19 cellular contexts compared by ENCODE assay signal in the genomic region with DNA sequence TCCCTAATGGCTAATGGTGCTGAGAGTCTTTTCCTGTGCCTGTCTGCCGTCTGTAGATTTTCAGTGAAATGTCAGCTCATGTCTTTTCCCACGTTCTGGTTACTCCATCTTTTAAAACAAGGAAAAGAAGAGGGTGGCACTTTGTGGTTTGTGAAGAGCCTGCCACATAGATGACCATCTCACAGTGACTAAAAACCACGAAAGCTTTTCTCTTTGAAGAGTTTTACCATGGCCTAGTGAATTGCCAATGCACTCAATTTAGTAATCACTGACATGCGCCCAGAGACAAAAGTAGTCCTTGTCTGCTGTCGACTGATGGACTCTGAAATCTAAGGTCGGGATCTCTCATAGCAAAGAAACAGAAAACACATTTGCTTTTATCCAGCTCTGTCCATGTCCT. TPM values are rescaled to one million over a fixed set of nuclear protein-coding genes. Genes with fewer than 3 reads are reported as not detected.
DNase-seq lines count a peak whose midpoint lies in the region; ATAC-seq and TF ChIP-seq lines count a peak whose summit lies in the region.
"Had no signal": no experiment of that assay in that cellular context is flagged by ENCODE, and none has a peak within 500 bp of the region (broad histone marks: within the 10 kb centered on the region; RNA-seq: fewer than 3 reads in every experiment).

No MANE protein-coding gene starts in this region.

- H3K9me2 ChIP-seq in PC-3 (replicated peaks; ENCODE audit: low read length) = no peaks in the 10 kb centered on the region

- H3K4me1 ChIP-seq in PC-3 (ENCODE audit: insufficient read depth, low read length) = no peaks in the 10 kb centered on the region
- H3K4me1 ChIP-seq: Caco-2 had no signal

- no peaks in the 10 kb centered on the region for H3F3A ChIP-seq in PC-3 (ENCODE audit: low read length, unreplicated experiment)

- no peak for ATAC-seq in PC-3
- ATAC-seq in GM21717 (IDR thresholded peaks at IDR 0.05; ENCODE audit: unreplicated experiment) = no peak
- no peak for ATAC-seq in HG02642 (IDR thresholded peaks at IDR 0.05; ENCODE audit: poor library complexity, unreplicated experiment)
- ATAC-seq: HepG2 had no signal

- no peaks in the 10 kb centered on the region for H3K9me3 ChIP-seq in PC-3 (ENCODE audit: low read length)
- H3K9me3 ChIP-seq: BLaER1, Caco-2 had no signal

- no peak overlapping the region for H3K4me2 ChIP-seq in PC-3 (ENCODE audit: low read length)
- H3K4me2 ChIP-seq: BLaER1 had no signal

- POLR2A ChIA-PET in PC-3 (lab: Charles Lee; ENCODE audit: unreplicated experiment) = no interaction called here

- CTCF ChIA-PET in PC-3 (lab: Charles Lee) = interaction anchor here (0.6 kb wide), 1 partner anchor 45 kb away, joined by 8 read pairs; no protein-coding TSS in a partner anchor

- no peak overlapping the region for H3K9ac ChIP-seq in PC-3 (ENCODE audit: low read length)
- H3K9ac ChIP-seq: BLaER1, GM23248 had no signal

- intact Hi-C loops in PC-3 (cut with micrococcal nuclease) = no loop called here

- no peak overlapping the region for H3K27ac ChIP-seq in PC-3 (ENCODE audit: low read length)
- H3K27ac ChIP-seq: 22Rv1, BLaER1, GM23248 had no signal

- no peak for TF ChIP-seq CTCF in PC-3 (conservative IDR thresholded peaks at IDR 0.05; ENCODE audit: low read depth, low read length)

- H3K36me3 ChIP-seq in PC-3 (ENCODE audit: low read depth, low read length) = no peaks in the 10 kb centered on the region
- H3K36me3 ChIP-seq: BLaER1 had no signal

- DNase-seq in A172 (ENCODE audit: low spot score) (peak; percentile 25), PC-3 (peak; percentile 3), kidney tubule cell (ENCODE audit: low spot score) (peak; percentile 28), renal cortical epithelial cell (ENCODE audit: low read depth) (peak; percentile 45), occipital lobe (lab: John Stamatoyannopoulos, UW) (no peak)
- no peak for DNase-seq in activated CD8-positive, alpha-beta memory T cell treated with anti-CD3 and anti-CD28 coated beads, Interleukin-2, amount 50 U/mL, for 4 hours
- DNase-seq: AML-193; Caco-2; CD8-positive, alpha-beta memory T cell; DND-41; GDM1; GM23248; H7 had no signal

- no peaks in the 10 kb centered on the region for H3K79me2 ChIP-seq in PC-3 (ENCODE audit: low read length)

- BruUV-seq in PC-3 (replicated peaks; lab: Mats Ljungman, UMichigan) = no TSS peak

- no peak overlapping the region for H3K4me3 ChIP-seq in PC-3 (ENCODE audit: low read length)
- H3K4me3 ChIP-seq: BLaER1, GM23248 had no signal

- no peak overlapping the region for H2AFZ ChIP-seq in PC-3 (ENCODE audit: low read length)
- H2AFZ ChIP-seq: GM23248 had no signal

- no peaks in the 10 kb centered on the region for H3K27me3 ChIP-seq in PC-3 (ENCODE audit: low read length)
- H3K27me3 ChIP-seq: BLaER1 had no signal

- no peaks in the 10 kb centered on the region for H4K20me1 ChIP-seq in PC-3 (ENCODE audit: low read length)
- H4K20me1 ChIP-seq: BLaER1 had no signal

RNA-seq across cellular contexts. Expression of gene SPATA31C2, which starts 50.4 kb away (rescaled TPM):
- total RNA-seq in A172 (2014; rRNA removed; shearing (Covaris generic)) = not detected in 2 replicates
- total RNA-seq in PC-3 (2014; rRNA removed) = not detected in 2 replicates
- 0.05 TPM in 1 of 2 replicates, not detected in the other for total RNA-seq in renal cortical epithelial cell
- not detected for total RNA-seq in occipital lobe
- total RNA-seq: Caco-2; CD8-positive, alpha-beta memory T cell; GM23248; HepG2; HT1080 had no signal

Comparison
In these comparisons a context has a peak if more than half of its experiments do, and no peak if none do; other contexts are left out.
1. DNase-seq: peak in A172 (single experiment), PC-3 (single experiment), kidney tubule cell (single experiment) and renal cortical epithelial cell (single experiment); none in activated CD8-positive, alpha-beta memory T cell treated with anti-CD3 and anti-CD28 coated beads, Interleukin-2, amount 50 U/mL, for 4 hours (single experiment) and occipital lobe (single experiment).